12 cellular contexts compared by ENCODE assay signal in the genomic region with DNA sequence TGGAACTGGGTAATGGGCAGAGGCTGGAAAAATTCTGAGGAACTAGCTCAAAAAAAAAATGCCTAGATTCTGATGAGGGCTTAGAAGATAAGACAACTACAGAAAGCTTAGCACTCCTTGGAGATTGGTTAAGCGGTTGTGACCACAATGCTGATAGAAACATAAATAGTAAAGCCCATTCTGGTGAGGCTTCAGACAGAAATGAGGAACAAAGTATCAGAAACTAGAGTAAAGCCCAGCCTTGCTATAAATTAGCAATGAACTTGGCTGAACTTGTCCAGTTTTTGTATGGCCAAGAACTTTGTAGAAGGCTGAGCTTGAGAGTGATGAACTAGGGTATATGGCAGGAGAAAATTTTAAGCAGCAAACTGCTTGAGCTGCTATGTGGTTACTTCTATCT. TPM values are rescaled to one million over a fixed set of nuclear protein-coding genes. Genes with fewer than 3 reads are reported as not detected.
DNase-seq lines count a peak whose midpoint lies in the region; ATAC-seq and TF ChIP-seq lines count a peak whose summit lies in the region.
"Had no signal": no experiment of that assay in that cellular context is flagged by ENCODE, and none has a peak within 500 bp of the region (broad histone marks: within the 10 kb centered on the region; RNA-seq: fewer than 3 reads in every experiment).

No MANE protein-coding gene starts in this region.

- H3K36me3 ChIP-seq in CD8-positive, alpha-beta T cell (ENCODE audit: insufficient read depth, low read length): peaks cover 30% of the 10 kb centered on the region

- H3K9me3 Mint-ChIP-seq in memory B cell (no peaks in the 10 kb centered on the region), T-cell (no peaks in the 10 kb centered on the region)
- H3K9me3 Mint-ChIP-seq in CD8-positive, alpha-beta T cell: no peaks in the 10 kb centered on the region
- H3K9me3 Mint-ChIP-seq: stimulated activated naive CD8-positive, alpha-beta T cell treated with anti-CD3 and anti-CD28 coated beads, Interleukin-15, Interleukin-2, amounts not matched to agents 100 ng/mL and 50 ng/mL, for 24 hours had no signal

- no peaks in the 10 kb centered on the region for H3K27me3 ChIP-seq in CD8-positive, alpha-beta T cell (ENCODE audit: insufficient read depth, low read length)

- no peaks in the 10 kb centered on the region for H3K9me3 ChIP-seq in CD8-positive, alpha-beta T cell (ENCODE audit: low read length)

- H3K27ac ChIP-seq in CD8-positive, alpha-beta T cell (ENCODE audit: low read depth, low read length): no peak overlapping the region
- H3K27ac ChIP-seq: SK-N-MC had no signal

- H3K36me3 Mint-ChIP-seq in memory B cell (peaks cover 54% of the 10 kb centered on the region), T-cell (peaks cover 71% of the 10 kb centered on the region)
- H3K36me3 Mint-ChIP-seq in CD8-positive, alpha-beta T cell: peaks cover 83% of the 10 kb centered on the region

- no peak overlapping the region for H3K27ac Mint-ChIP-seq in memory B cell
- no peak overlapping the region for H3K27ac Mint-ChIP-seq in T-cell
- H3K27ac Mint-ChIP-seq in CD8-positive, alpha-beta T cell: no peak overlapping the region
- H3K27ac Mint-ChIP-seq: stimulated activated naive CD8-positive, alpha-beta T cell treated with anti-CD3 and anti-CD28 coated beads, Interleukin-15, Interleukin-2, amounts not matched to agents 100 ng/mL and 50 ng/mL, for 24 hours had no signal

- ATAC-seq in GM19023 (IDR thresholded peaks at IDR 0.05; ENCODE audit: unreplicated experiment) (peak; percentile 74), HG02623 (IDR thresholded peaks at IDR 0.05; ENCODE audit: unreplicated experiment) (peak; percentile 92), HG03521 (IDR thresholded peaks at IDR 0.05; ENCODE audit: unreplicated experiment) (peak; percentile 76), memory B cell (ENCODE audit: low read depth) (peak; percentile 41), T-cell (replicated peaks in 1 of 4) (no peak)
- ATAC-seq in CD8-positive, alpha-beta T cell: no peak

- no peak overlapping the region for H3K4me3 ChIP-seq in CD8-positive, alpha-beta T cell (ENCODE audit: low read depth, low read length)
- H3K4me3 ChIP-seq: SK-N-MC had no signal

- TF ChIP-seq CTCF in CD8-positive, alpha-beta T cell (IDR thresholded peaks at IDR 0.05): no peak

- H3K27me3 Mint-ChIP-seq in memory B cell: no peaks in the 10 kb centered on the region
- no peaks in the 10 kb centered on the region for H3K27me3 Mint-ChIP-seq in T-cell
- no peaks in the 10 kb centered on the region for H3K27me3 Mint-ChIP-seq in CD8-positive, alpha-beta T cell (ENCODE audit: low read depth)
- H3K27me3 Mint-ChIP-seq: stimulated activated naive CD8-positive, alpha-beta T cell treated with anti-CD3 and anti-CD28 coated beads, Interleukin-15, Interleukin-2, amounts not matched to agents 100 ng/mL and 50 ng/mL, for 24 hours had no signal

- intact Hi-C loops in CD8-positive, alpha-beta T cell (cut with DNase I, micrococcal nuclease): no loop called here

- CTCF ChIA-PET in T-cell (lab: Charles Lee): interaction anchor here in 1 of 2 donors (0.6 kb wide), 1 partner anchor 781 kb away, joined by 4 read pairs; no protein-coding TSS in a partner anchor
- CTCF ChIA-PET in CD8-positive, alpha-beta T cell (lab: Charles Lee): no interaction called here

- no peaks in the 10 kb centered on the region for H3K4me1 ChIP-seq in CD8-positive, alpha-beta T cell (ENCODE audit: insufficient read depth, low read length)

- H3K4me3 Mint-ChIP-seq in memory B cell (no peak overlapping the region), T-cell (no peak overlapping the region)
- no peak overlapping the region for H3K4me3 Mint-ChIP-seq in CD8-positive, alpha-beta T cell
- H3K4me3 Mint-ChIP-seq: stimulated activated naive CD8-positive, alpha-beta T cell treated with anti-CD3 and anti-CD28 coated beads, Interleukin-15, Interleukin-2, amounts not matched to agents 100 ng/mL and 50 ng/mL, for 24 hours had no signal

- POLR2A ChIA-PET in T-cell (lab: Charles Lee): interaction anchor here in 1 of 2 donors (1.2 kb wide), 1 partner anchor 24 kb away, joined by 4 read pairs; no protein-coding TSS in a partner anchor
- POLR2A ChIA-PET in CD8-positive, alpha-beta T cell (lab: Charles Lee): no interaction called here

- H3K4me1 Mint-ChIP-seq in memory B cell (peaks cover 7% of the 10 kb centered on the region), T-cell (peaks cover 4 to 6% (median 4%) of the 10 kb centered on the region in 3 donors)
- no peaks in the 10 kb centered on the region for H3K4me1 Mint-ChIP-seq in CD8-positive, alpha-beta T cell (ENCODE audit: low read depth)

- DNase-seq in memory B cell (ENCODE audit: low spot score in 2 of 2) (no peak), T-cell (no peak), NCI-H1436 (lab: John Stamatoyannopoulos, UW) (no peak)
- DNase-seq in CD8-positive, alpha-beta T cell: no peak
- DNase-seq: caudate nucleus, DMS 273 treated with DMSO at 0.1 percent for 48 hours, NCI-H187 treated with DMSO at 0.1 percent for 48 hours had no signal

RNA-seq across cellular contexts. Expression of a gene that starts 25.4 kb away (rescaled TPM):
- total RNA-seq in T-cell: 10 to 100 TPM; 33.5 to 47.0 (median 40.1) TPM
- 10 to 100 TPM; 47.4 to 53.9 TPM for total RNA-seq in CD8-positive, alpha-beta T cell

Comparison
In these comparisons a context has a peak if more than half of its experiments do, and no peak if none do; other contexts are left out.
1. ATAC-seq: peak in GM19023 (single experiment), HG02623 (single experiment), HG03521 (single experiment) and memory B cell (single experiment); none in T-cell (0 of 4) and CD8-positive, alpha-beta T cell (single experiment).